In the genomic region with DNA sequence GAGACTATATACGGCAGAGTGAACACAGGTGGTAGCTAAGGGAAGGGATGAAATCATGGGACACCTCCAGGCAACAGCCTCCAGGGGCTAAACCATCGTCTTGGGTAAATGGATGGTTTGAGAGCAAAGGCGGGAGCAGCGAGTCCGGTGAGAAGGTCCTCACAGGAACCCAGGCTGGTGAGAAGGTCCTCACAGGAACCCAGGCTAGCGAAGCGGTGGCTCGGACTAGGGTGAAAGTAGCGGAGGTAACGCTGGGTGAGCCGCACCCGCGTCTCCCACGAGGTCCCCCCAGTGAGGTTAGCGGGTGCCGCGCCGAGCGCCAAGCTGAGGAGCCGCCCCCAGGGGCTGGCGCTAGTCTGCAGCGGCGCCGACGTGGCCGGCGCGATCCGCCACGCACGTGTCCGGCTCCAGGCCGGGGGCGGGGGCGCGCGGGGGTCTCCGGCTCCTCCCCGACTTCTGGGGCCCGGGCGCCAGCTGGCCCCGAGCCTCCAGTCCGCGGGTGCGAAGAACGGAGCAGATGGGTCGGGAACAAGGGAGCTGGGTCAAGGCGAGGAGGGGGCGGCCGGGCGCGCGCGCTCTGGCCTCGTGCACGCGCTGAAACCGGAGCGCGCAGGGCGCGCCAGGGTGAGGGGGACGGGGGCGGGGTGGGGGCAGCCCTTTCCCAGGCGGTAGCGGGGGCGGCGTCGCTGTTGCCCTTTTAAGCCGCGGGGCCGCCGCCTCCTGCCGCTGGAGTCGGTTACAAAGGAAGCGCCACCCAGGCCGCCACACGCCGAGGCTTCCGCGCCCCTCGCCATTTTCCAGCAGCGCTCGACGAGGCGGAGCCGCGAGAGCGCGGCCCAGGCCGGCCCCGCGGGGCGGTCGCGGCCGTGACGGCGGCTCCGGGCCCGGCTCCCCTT, we compare ENCODE assay signal across 8 cellular contexts. TPM values are rescaled to one million over a fixed set of nuclear protein-coding genes. Genes with fewer than 3 reads are reported as not detected.
A peak's percentile ranks its signal among the peaks of the same experiment; 100 is the strongest.
DNase-seq lines count a peak whose midpoint lies in the region; ATAC-seq and TF ChIP-seq lines count a peak whose summit lies in the region.

UBE2Q2 (plus strand) TSS at position 726 of the 896 bp plus-strand sequence. CDS start 220 bp downstream, outside the sequence.

- H3K27ac ChIP-seq in SJSA1 (peak within 1 kb of the TSS; percentile 81), gastroesophageal sphincter (peak within 1 kb of the TSS; percentile 72 to 92 (median 90))

- TF ChIP-seq CTCF in gastroesophageal sphincter (IDR thresholded peaks at IDR 0.05) = peak in 2 of 4 experiments; percentile 6 to 11

- H3K9me3 ChIP-seq in SJSA1 (replicated peaks) (no peaks in the 10 kb centered on the region; the same call in 1 of the 2 replicates), gastroesophageal sphincter (no peaks in the 10 kb centered on the region)

- no peak for TF ChIP-seq EP300 in gastroesophageal sphincter (IDR thresholded peaks at IDR 0.05)

- H3K27me3 ChIP-seq in SJSA1 (replicated peaks) = 0 out of 2 replicates have a peak, but pooled peaks cover 4% of the 10 kb centered on the region
- H3K27me3 ChIP-seq in gastroesophageal sphincter = no peaks in the 10 kb centered on the region

- peaks cover 24% of the 10 kb centered on the region for H3K36me3 ChIP-seq in SJSA1
- no peaks in the 10 kb centered on the region for H3K36me3 ChIP-seq in gastroesophageal sphincter

- H3K4me3 ChIP-seq in Jurkat, Clone E6-1 (ENCODE audit: low read length) = peak within 1 kb of the TSS; percentile 89
- H3K4me3 ChIP-seq in SJSA1 (peak within 1 kb of the TSS; percentile 97), gastroesophageal sphincter (peak within 1 kb of the TSS; percentile 74 to 76)

- WGBS in gastroesophageal sphincter (ENCODE audit: low coverage in 1 of 2), 2 donors = 0% methylated on average over 5 of the region's 101 CpGs; no CpG with 5 or more reads in 1 of the 2 donors

- peak; percentile 48 for DNase-seq in CMK (ENCODE audit: low read depth)
- DNase-seq in Jurkat, Clone E6-1 (ENCODE audit: low read depth, low spot score) = peak; percentile 70
- peak; percentile 80 to 83 for DNase-seq in SJSA1 (ENCODE audit: low read depth in 1 of 2, low spot score in 2 of 2)
- DNase-seq in activated naive CD4-positive, alpha-beta T cell treated with Interleukin-2 at 50 U/mL for 16 hours = peak; percentile 77
- DNase-seq in nucleus accumbens (lab: John Stamatoyannopoulos, UW) = peak in 45 of 56 donors; percentile 5 to 79 (median 48)
- DNase-seq in superior temporal gyrus (ENCODE audit: extremely low spot score) = peak; percentile 29

- peaks cover 15% of the 10 kb centered on the region for H3K4me1 ChIP-seq in SJSA1 (replicated peaks)
- peaks cover 0 to 63% (median 23%) of the 10 kb centered on the region in 3 donors for H3K4me1 ChIP-seq in gastroesophageal sphincter

- TF ChIP-seq POLR2A in gastroesophageal sphincter (IDR thresholded peaks at IDR 0.05) = no peak

- ATAC-seq in GM21423 (IDR thresholded peaks at IDR 0.05; ENCODE audit: unreplicated experiment) (peak; percentile 52), gastroesophageal sphincter (peak; percentile 70)

RNA-seq across cellular contexts. Expression of gene UBE2Q2, which starts in this region (rescaled TPM):
- polyA plus RNA-seq in Jurkat, Clone E6-1 (2012; ENCODE audit: insufficient read depth, insufficient read length) = 40.2 TPM
- 40.1 and 52.8 TPM in 2 replicates for total RNA-seq in SJSA1 (2014; rRNA removed; shearing (Covaris generic))
- 10 to 100 TPM; 50.6 to 92.2 (median 65.5) TPM for total RNA-seq in gastroesophageal sphincter

Comparison
In these comparisons a context has a peak if more than half of its experiments do, and no peak if none do; other contexts are left out.
1. Peak in every context shown above with its lines: DNase-seq, ATAC-seq, H3K4me3 ChIP-seq and H3K27ac ChIP-seq.
2. DNase-seq: peak in every context shown above with its lines; median percentile 82 in SJSA1; 77 in activated naive CD4-positive, alpha-beta T cell treated with Interleukin-2 at 50 U/mL for 16 hours; 70 in Jurkat, Clone E6-1; 48 in CMK; 48 in nucleus accumbens; 29 in superior temporal gyrus.